20 cellular contexts compared by ENCODE assay signal in the genomic region with DNA sequence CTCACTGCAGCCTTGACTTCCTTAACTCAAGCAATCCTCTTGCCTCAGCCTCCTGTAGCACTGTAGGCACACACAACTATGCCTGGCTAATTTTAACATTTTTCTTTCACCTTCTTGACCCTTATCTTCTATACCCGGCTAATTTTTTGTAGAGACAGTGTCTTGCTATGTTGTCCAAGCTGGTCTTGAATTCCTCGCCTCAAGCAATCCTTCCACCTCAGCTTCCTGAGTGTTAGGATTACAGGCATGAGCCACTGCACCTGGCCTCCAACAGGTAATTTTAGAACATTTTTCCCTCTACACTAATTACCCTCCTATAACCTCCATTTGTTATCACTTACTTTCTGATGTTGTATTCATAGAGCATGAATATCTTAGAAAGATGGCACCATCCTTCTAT.
DNase-seq lines count a peak whose midpoint lies in the region; ATAC-seq and TF ChIP-seq lines count a peak whose summit lies in the region.
"Had no signal": no experiment of that assay in that cellular context is flagged by ENCODE, and none has a peak within 500 bp of the region (broad histone marks: within the 10 kb centered on the region; RNA-seq: fewer than 3 reads in every experiment).

No MANE protein-coding gene starts in this region.

- no peak for TF ChIP-seq POLR2A in thyroid gland (IDR thresholded peaks at IDR 0.05)

- H3K36me3 ChIP-seq in thyroid gland, result peaks cover 7 to 12% of the 10 kb centered on the region in 2 donors

- no peaks in the 10 kb centered on the region for H3K27me3 Mint-ChIP-seq in activated T-cell treated with anti-CD3 and anti-CD28 coated beads, Interleukin-2, amount 50 U/mL, for 72 hours (ENCODE audit: low read depth)
- H3K27me3 Mint-ChIP-seq in activated T-cell treated with anti-CD3 and anti-CD28 coated beads, Interleukin-2, amount 50 U/mL, for 4 hours (ENCODE audit: low read depth), result no peaks in the 10 kb centered on the region
- H3K27me3 Mint-ChIP-seq in CD4-positive, alpha-beta T cell, result no peaks in the 10 kb centered on the region
- H3K27me3 Mint-ChIP-seq in activated T-helper 1 cell treated with anti-CD3 and anti-CD28 coated beads, Interleukin-12 subunit alpha, Interleukin-12 subunit beta, Interleukin-2, Interleukin-4 antibody, amounts not matched to agents 30 ng/mL and 10 ng/mL and 1 ng/mL, durations not matched to agents 14 hours and 24 hours and 36 hours (ENCODE audit: insufficient read depth), result no peaks in the 10 kb centered on the region
- H3K27me3 Mint-ChIP-seq in nephron progenitor cell (ENCODE audit: low read depth, poor library complexity), result no peaks in the 10 kb centered on the region
- H3K27me3 Mint-ChIP-seq: B cell, IgD-negative memory B cell had no signal

- 95 to 100% methylated on average over 2 of the region's 2 CpGs for WGBS in thyroid gland, 2 donors

- H3K4me3 Mint-ChIP-seq in activated T-cell treated with anti-CD3 and anti-CD28 coated beads, Interleukin-2, amount 50 U/mL, for 72 hours, result no peak overlapping the region
- no peak overlapping the region for H3K4me3 Mint-ChIP-seq in activated T-cell treated with anti-CD3 and anti-CD28 coated beads, Interleukin-2, amount 50 U/mL, for 4 hours
- H3K4me3 Mint-ChIP-seq in CD4-positive, alpha-beta T cell, result no peak overlapping the region
- H3K4me3 Mint-ChIP-seq in activated T-helper 1 cell treated with anti-CD3 and anti-CD28 coated beads, Interleukin-12 subunit alpha, Interleukin-12 subunit beta, Interleukin-2, Interleukin-4 antibody, amounts not matched to agents 30 ng/mL and 10 ng/mL and 1 ng/mL, durations not matched to agents 14 hours and 24 hours and 36 hours, result no peak overlapping the region
- H3K4me3 Mint-ChIP-seq in nephron progenitor cell, result no peak overlapping the region
- H3K4me3 Mint-ChIP-seq: B cell, IgD-negative memory B cell had no signal

- peaks cover 9% of the 10 kb centered on the region for H3K4me1 Mint-ChIP-seq in activated T-cell treated with anti-CD3 and anti-CD28 coated beads, Interleukin-2, amount 50 U/mL, for 72 hours (ENCODE audit: low read depth)
- peaks cover 9% of the 10 kb centered on the region for H3K4me1 Mint-ChIP-seq in activated T-cell treated with anti-CD3 and anti-CD28 coated beads, Interleukin-2, amount 50 U/mL, for 4 hours (ENCODE audit: low read depth)
- H3K4me1 Mint-ChIP-seq in CD4-positive, alpha-beta T cell (ENCODE audit: low read depth), result peaks cover 9% of the 10 kb centered on the region
- peaks cover 9% of the 10 kb centered on the region for H3K4me1 Mint-ChIP-seq in activated T-helper 1 cell treated with anti-CD3 and anti-CD28 coated beads, Interleukin-12 subunit alpha, Interleukin-12 subunit beta, Interleukin-2, Interleukin-4 antibody, amounts not matched to agents 30 ng/mL and 10 ng/mL and 1 ng/mL, durations not matched to agents 14 hours and 24 hours and 36 hours (ENCODE audit: low read depth)
- H3K4me1 Mint-ChIP-seq in nephron progenitor cell, result no peaks in the 10 kb centered on the region
- H3K4me1 Mint-ChIP-seq: B cell, IgD-negative memory B cell had no signal

- peaks cover 31 to 34% of the 10 kb centered on the region in 2 donors for H3K4me1 ChIP-seq in thyroid gland

- intact Hi-C loops in CD4-positive, alpha-beta T cell (cut with DNase I, micrococcal nuclease), result no loop called here
- intact Hi-C loops in activated T-helper 1 cell treated with anti-CD3 and anti-CD28 coated beads, Interleukin-12 subunit alpha, Interleukin-12 subunit beta, Interleukin-2, Interleukin-4 antibody, amounts not matched to agents 30 ng/mL and 10 ng/mL and 1 ng/mL, durations not matched to agents 14 hours and 24 hours and 36 hours (cut with micrococcal nuclease), result no loop called here
- intact Hi-C loops in thyroid gland (cut with DNase I), result no loop called here

- H3K36me3 Mint-ChIP-seq in activated T-cell treated with anti-CD3 and anti-CD28 coated beads, Interleukin-2, amount 50 U/mL, for 72 hours (ENCODE audit: insufficient read depth in 2 of 2), result peaks cover 5 to 32% of the 10 kb centered on the region in 2 donors
- peaks cover 30% of the 10 kb centered on the region for H3K36me3 Mint-ChIP-seq in activated T-cell treated with anti-CD3 and anti-CD28 coated beads, Interleukin-2, amount 50 U/mL, for 4 hours (ENCODE audit: insufficient read depth)
- H3K36me3 Mint-ChIP-seq in CD4-positive, alpha-beta T cell (ENCODE audit: low read depth), result peaks cover 74% of the 10 kb centered on the region
- H3K36me3 Mint-ChIP-seq in activated T-helper 1 cell treated with anti-CD3 and anti-CD28 coated beads, Interleukin-12 subunit alpha, Interleukin-12 subunit beta, Interleukin-2, Interleukin-4 antibody, amounts not matched to agents 30 ng/mL and 10 ng/mL and 1 ng/mL, durations not matched to agents 14 hours and 24 hours and 36 hours (ENCODE audit: low read depth), result peaks cover 36% of the 10 kb centered on the region
- peaks cover 67% of the 10 kb centered on the region for H3K36me3 Mint-ChIP-seq in nephron progenitor cell (ENCODE audit: low read depth)

- no peak overlapping the region for H3K4me3 ChIP-seq in thyroid gland (replicated peaks in 1 of 3)
- H3K4me3 ChIP-seq: A549, GM12878 had no signal

- H3K9me3 ChIP-seq in CD4-positive, alpha-beta T cell (ENCODE audit: control insufficient read depth, low read length), result no peaks in the 10 kb centered on the region
- H3K9me3 ChIP-seq in thyroid gland, result no peaks in the 10 kb centered on the region
- H3K9me3 ChIP-seq: A549 had no signal

- CTCF ChIA-PET in CD4-positive, alpha-beta T cell (lab: Charles Lee), result no interaction called here

- no peak for ATAC-seq in activated T-cell treated with anti-CD3 and anti-CD28 coated beads, Interleukin-2, amount 50 U/mL, for 72 hours (replicated peaks in 1 of 2)
- ATAC-seq in activated T-cell treated with anti-CD3 and anti-CD28 coated beads, Interleukin-2, amount 50 U/mL, for 4 hours, result no peak
- ATAC-seq in CD4-positive, alpha-beta T cell (ENCODE audit: poor library complexity), result no peak
- ATAC-seq: A549, GM12878 had no signal

- H3K27me3 ChIP-seq in CD4-positive, alpha-beta T cell (ENCODE audit: control insufficient read depth, insufficient read depth, low read length), result no peaks in the 10 kb centered on the region
- no peaks in the 10 kb centered on the region for H3K27me3 ChIP-seq in thyroid gland

- no peak overlapping the region for H3K27ac ChIP-seq in CD4-positive, alpha-beta T cell (ENCODE audit: low read depth, low read length)
- H3K27ac ChIP-seq in thyroid gland, result peak overlapping the region in 1 of 3 donors; percentile 19
- H3K27ac ChIP-seq: A549, RWPE1 had no signal

- H3K27ac Mint-ChIP-seq in activated T-cell treated with anti-CD3 and anti-CD28 coated beads, Interleukin-2, amount 50 U/mL, for 72 hours, result peak overlapping the region; percentile 66
- H3K27ac Mint-ChIP-seq in CD4-positive, alpha-beta T cell, result peak overlapping the region; percentile 37
- peak overlapping the region; percentile 36 for H3K27ac Mint-ChIP-seq in activated T-helper 1 cell treated with anti-CD3 and anti-CD28 coated beads, Interleukin-12 subunit alpha, Interleukin-12 subunit beta, Interleukin-2, Interleukin-4 antibody, amounts not matched to agents 30 ng/mL and 10 ng/mL and 1 ng/mL, durations not matched to agents 14 hours and 24 hours and 36 hours
- peak overlapping the region; percentile 3 for H3K27ac Mint-ChIP-seq in nephron progenitor cell
- H3K27ac Mint-ChIP-seq: B cell had no signal

- no peak for TF ChIP-seq CTCF in CD4-positive, alpha-beta T cell (IDR thresholded peaks at IDR 0.05)
- TF ChIP-seq CTCF in nephron progenitor cell (IDR thresholded peaks at IDR 0.05), result no peak
- TF ChIP-seq CTCF in thyroid gland (IDR thresholded peaks at IDR 0.05), result no peak

- H3K9me3 Mint-ChIP-seq in activated T-cell treated with anti-CD3 and anti-CD28 coated beads, Interleukin-2, amount 50 U/mL, for 72 hours, result no peaks in the 10 kb centered on the region
- H3K9me3 Mint-ChIP-seq in activated T-cell treated with anti-CD3 and anti-CD28 coated beads, Interleukin-2, amount 50 U/mL, for 4 hours, result no peaks in the 10 kb centered on the region
- no peaks in the 10 kb centered on the region for H3K9me3 Mint-ChIP-seq in CD4-positive, alpha-beta T cell
- no peaks in the 10 kb centered on the region for H3K9me3 Mint-ChIP-seq in activated T-helper 1 cell treated with anti-CD3 and anti-CD28 coated beads, Interleukin-12 subunit alpha, Interleukin-12 subunit beta, Interleukin-2, Interleukin-4 antibody, amounts not matched to agents 30 ng/mL and 10 ng/mL and 1 ng/mL, durations not matched to agents 14 hours and 24 hours and 36 hours
- no peaks in the 10 kb centered on the region for H3K9me3 Mint-ChIP-seq in nephron progenitor cell
- H3K9me3 Mint-ChIP-seq: IgD-negative memory B cell had no signal

- DNase-seq in activated T-cell treated with anti-CD3 and anti-CD28 coated beads, Interleukin-2, amount 50 U/mL, for 72 hours, result no peak
- DNase-seq in activated T-cell treated with anti-CD3 and anti-CD28 coated beads, Interleukin-2, amount 50 U/mL, for 4 hours, result no peak
- no peak for DNase-seq in CD4-positive, alpha-beta T cell
- no peak for DNase-seq in activated T-helper 1 cell treated with anti-CD3 and anti-CD28 coated beads, Interleukin-12 subunit alpha, Interleukin-12 subunit beta, Interleukin-2, Interleukin-4 antibody, amounts not matched to agents 30 ng/mL and 10 ng/mL and 1 ng/mL, durations not matched to agents 14 hours and 24 hours and 36 hours (ENCODE audit: low spot score)
- DNase-seq in nephron progenitor cell (no peak), NCI-H446 (lab: John Stamatoyannopoulos, UW) (no peak), thyroid gland (no peak)
- DNase-seq: DND-41; NCI-H1105; NCI-H146; NCI-H2029; NCI-H226; NCI-H524; NCI-H774; NK-92 treated with Interleukin-12 subunit alpha and Interleukin-12 subunit beta, amount 100 ng/mL, for 24 hours had no signal

- POLR2A ChIA-PET in CD4-positive, alpha-beta T cell (lab: Charles Lee), result no interaction called here

Comparison
In these comparisons a context has a peak if more than half of its experiments do, and no peak if none do; other contexts are left out.
1. H3K27ac Mint-ChIP-seq: peak in every context shown above with its lines; median percentile 66 in activated T-cell treated with anti-CD3 and anti-CD28 coated beads, Interleukin-2, amount 50 U/mL, for 72 hours; 37 in CD4-positive, alpha-beta T cell; 36 in activated T-helper 1 cell treated with anti-CD3 and anti-CD28 coated beads, Interleukin-12 subunit alpha, Interleukin-12 subunit beta, Interleukin-2, Interleukin-4 antibody, amounts not matched to agents 30 ng/mL and 10 ng/mL and 1 ng/mL, durations not matched to agents 14 hours and 24 hours and 36 hours; 3 in nephron progenitor cell.